3 cellular contexts compared by ENCODE assay signal in the genomic region with DNA sequence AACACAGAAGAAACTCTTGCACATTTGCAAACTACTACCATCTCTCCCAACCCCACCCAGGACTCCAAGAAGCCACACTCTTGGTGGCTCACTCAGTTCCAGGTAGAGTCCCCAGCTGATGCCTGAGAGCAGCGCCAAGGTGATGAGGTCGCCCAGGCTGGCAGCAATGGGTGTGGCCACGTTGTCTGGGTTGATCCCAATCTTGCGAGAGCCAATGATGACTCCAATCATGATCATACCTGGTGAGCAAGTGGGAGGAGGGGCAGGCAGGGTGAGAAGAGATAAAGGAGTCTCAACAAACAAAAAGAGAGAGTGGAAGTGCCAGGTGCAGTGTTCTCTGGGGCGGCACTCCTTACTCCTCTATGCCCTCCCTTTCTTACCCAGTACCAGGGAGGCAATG.
TF ChIP-seq lines count a peak whose summit lies in the region.

No MANE protein-coding gene starts in this region.

TF ChIP-seq in HCT116, 20 proteins besides CTCF, POLR2A, EP300 and RAD21 (continues in another document):
- no peak for TF ChIP-seq FOSL1 (IDR thresholded peaks at IDR 0.05; ENCODE audit: low read depth)
- TF ChIP-seq, protein P1, sequence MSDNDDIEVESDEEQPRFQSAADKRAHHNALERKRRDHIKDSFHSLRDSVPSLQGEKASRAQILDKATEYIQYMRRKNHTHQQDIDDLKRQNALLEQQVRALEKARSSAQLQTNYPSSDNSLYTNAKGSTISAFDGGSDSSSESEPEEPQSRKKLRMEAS (IDR thresholded peaks at IDR 0.05) = no peak
- TF ChIP-seq, protein P2, sequence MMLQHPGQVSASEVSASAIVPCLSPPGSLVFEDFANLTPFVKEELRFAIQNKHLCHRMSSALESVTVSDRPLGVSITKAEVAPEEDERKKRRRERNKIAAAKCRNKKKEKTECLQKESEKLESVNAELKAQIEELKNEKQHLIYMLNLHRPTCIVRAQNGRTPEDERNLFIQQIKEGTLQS (IDR thresholded peaks at IDR 0.05) = no peak
- TF ChIP-seq YY1 (IDR thresholded peaks at IDR 0.05; ENCODE audit: extremely low read depth, insufficient replicate concordance, low read depth, low read length) = no peak
- no peak for TF ChIP-seq ZFX (IDR thresholded peaks at IDR 0.05)
- no peak for TF ChIP-seq TCF7L2 (IDR thresholded peaks at IDR 0.05; ENCODE audit: borderline replicate concordance, extremely low read depth, insufficient read depth, insufficient read length)
- TF ChIP-seq, protein P3, sequence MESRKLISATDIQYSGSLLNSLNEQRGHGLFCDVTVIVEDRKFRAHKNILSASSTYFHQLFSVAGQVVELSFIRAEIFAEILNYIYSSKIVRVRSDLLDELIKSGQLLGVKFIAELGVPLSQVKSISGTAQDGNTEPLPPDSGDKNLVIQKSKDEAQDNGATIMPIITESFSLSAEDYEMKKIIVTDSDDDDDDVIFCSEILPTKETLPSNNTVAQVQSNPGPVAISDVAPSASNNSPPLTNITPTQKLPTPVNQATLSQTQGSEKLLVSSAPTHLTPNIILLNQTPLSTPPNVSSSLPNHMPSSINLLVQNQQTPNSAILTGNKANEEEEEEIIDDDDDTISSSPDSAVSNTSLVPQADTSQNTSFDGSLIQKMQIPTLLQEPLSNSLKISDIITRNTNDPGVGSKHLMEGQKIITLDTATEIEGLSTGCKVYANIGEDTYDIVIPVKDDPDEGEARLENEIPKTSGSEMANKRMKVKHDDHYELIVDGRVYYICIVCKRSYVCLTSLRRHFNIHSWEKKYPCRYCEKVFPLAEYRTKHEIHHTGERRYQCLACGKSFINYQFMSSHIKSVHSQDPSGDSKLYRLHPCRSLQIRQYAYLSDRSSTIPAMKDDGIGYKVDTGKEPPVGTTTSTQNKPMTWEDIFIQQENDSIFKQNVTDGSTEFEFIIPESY (IDR thresholded peaks at IDR 0.05; ENCODE audit: extremely low read depth, insufficient replicate concordance, low read length) = no peak
- TF ChIP-seq SRF (IDR thresholded peaks at IDR 0.05; ENCODE audit: low read depth) = no peak
- TF ChIP-seq ELF1 (IDR thresholded peaks at IDR 0.05; ENCODE audit: borderline replicate concordance, low read depth) = no peak
- TF ChIP-seq EZH2phosphoT487 (IDR thresholded peaks at IDR 0.05; ENCODE audit: borderline replicate concordance) = no peak
- TF ChIP-seq POLR2AphosphoS5 (IDR thresholded peaks at IDR 0.05; ENCODE audit: low read depth, low read length) = no peak
- TF ChIP-seq CEBPB (IDR thresholded peaks at IDR 0.05; ENCODE audit: low read depth) = no peak
- TF ChIP-seq JUND (IDR thresholded peaks at IDR 0.05) = no peak
- TF ChIP-seq, protein P4, sequence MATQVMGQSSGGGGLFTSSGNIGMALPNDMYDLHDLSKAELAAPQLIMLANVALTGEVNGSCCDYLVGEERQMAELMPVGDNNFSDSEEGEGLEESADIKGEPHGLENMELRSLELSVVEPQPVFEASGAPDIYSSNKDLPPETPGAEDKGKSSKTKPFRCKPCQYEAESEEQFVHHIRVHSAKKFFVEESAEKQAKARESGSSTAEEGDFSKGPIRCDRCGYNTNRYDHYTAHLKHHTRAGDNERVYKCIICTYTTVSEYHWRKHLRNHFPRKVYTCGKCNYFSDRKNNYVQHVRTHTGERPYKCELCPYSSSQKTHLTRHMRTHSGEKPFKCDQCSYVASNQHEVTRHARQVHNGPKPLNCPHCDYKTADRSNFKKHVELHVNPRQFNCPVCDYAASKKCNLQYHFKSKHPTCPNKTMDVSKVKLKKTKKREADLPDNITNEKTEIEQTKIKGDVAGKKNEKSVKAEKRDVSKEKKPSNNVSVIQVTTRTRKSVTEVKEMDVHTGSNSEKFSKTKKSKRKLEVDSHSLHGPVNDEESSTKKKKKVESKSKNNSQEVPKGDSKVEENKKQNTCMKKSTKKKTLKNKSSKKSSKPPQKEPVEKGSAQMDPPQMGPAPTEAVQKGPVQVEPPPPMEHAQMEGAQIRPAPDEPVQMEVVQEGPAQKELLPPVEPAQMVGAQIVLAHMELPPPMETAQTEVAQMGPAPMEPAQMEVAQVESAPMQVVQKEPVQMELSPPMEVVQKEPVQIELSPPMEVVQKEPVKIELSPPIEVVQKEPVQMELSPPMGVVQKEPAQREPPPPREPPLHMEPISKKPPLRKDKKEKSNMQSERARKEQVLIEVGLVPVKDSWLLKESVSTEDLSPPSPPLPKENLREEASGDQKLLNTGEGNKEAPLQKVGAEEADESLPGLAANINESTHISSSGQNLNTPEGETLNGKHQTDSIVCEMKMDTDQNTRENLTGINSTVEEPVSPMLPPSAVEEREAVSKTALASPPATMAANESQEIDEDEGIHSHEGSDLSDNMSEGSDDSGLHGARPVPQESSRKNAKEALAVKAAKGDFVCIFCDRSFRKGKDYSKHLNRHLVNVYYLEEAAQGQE (IDR thresholded peaks at IDR 0.05; ENCODE audit: low read depth) = no peak
- no peak for TF ChIP-seq CBX3 (IDR thresholded peaks at IDR 0.05; ENCODE audit: low read depth)

TF ChIP-seq in WTC11, 78 proteins besides CTCF, POLR2A, EP300 and RAD21 (continues in another document):
- no peak for TF ChIP-seq TCF7 (CRISPR knock-in tag; IDR thresholded peaks at IDR 0.05; ENCODE audit: low read depth)
- TF ChIP-seq, protein P1 (CRISPR knock-in tag; IDR thresholded peaks at IDR 0.05) = no peak
- no peak for TF ChIP-seq ESRRA (CRISPR knock-in tag; IDR thresholded peaks at IDR 0.05; ENCODE audit: borderline replicate concordance)
- TF ChIP-seq ZNF423 (CRISPR knock-in tag; IDR thresholded peaks at IDR 0.05) = no peak
- no peak for TF ChIP-seq FOXK1 (CRISPR knock-in tag; IDR thresholded peaks at IDR 0.05)
- no peak for TF ChIP-seq OVOL2 (CRISPR knock-in tag; IDR thresholded peaks at IDR 0.05; ENCODE audit: borderline replicate concordance)
- TF ChIP-seq ZNF396 (CRISPR knock-in tag; IDR thresholded peaks at IDR 0.05; ENCODE audit: borderline replicate concordance) = no peak
- no peak for TF ChIP-seq PRRX2 (CRISPR knock-in tag; IDR thresholded peaks at IDR 0.05)
- no peak for TF ChIP-seq SOX15 (CRISPR knock-in tag; IDR thresholded peaks at IDR 0.05)
- no peak for TF ChIP-seq NR3C1 (CRISPR knock-in tag; conservative IDR thresholded peaks at IDR 0.05; ENCODE audit: low read depth)
- TF ChIP-seq NFE2L1 (CRISPR knock-in tag; IDR thresholded peaks at IDR 0.05) = no peak
- TF ChIP-seq, protein P5, sequence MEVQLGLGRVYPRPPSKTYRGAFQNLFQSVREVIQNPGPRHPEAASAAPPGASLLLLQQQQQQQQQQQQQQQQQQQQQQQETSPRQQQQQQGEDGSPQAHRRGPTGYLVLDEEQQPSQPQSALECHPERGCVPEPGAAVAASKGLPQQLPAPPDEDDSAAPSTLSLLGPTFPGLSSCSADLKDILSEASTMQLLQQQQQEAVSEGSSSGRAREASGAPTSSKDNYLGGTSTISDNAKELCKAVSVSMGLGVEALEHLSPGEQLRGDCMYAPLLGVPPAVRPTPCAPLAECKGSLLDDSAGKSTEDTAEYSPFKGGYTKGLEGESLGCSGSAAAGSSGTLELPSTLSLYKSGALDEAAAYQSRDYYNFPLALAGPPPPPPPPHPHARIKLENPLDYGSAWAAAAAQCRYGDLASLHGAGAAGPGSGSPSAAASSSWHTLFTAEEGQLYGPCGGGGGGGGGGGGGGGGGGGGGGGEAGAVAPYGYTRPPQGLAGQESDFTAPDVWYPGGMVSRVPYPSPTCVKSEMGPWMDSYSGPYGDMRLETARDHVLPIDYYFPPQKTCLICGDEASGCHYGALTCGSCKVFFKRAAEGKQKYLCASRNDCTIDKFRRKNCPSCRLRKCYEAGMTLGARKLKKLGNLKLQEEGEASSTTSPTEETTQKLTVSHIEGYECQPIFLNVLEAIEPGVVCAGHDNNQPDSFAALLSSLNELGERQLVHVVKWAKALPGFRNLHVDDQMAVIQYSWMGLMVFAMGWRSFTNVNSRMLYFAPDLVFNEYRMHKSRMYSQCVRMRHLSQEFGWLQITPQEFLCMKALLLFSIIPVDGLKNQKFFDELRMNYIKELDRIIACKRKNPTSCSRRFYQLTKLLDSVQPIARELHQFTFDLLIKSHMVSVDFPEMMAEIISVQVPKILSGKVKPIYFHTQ (CRISPR knock-in tag; IDR thresholded peaks at IDR 0.05) = no peak
- TF ChIP-seq KAT7 (CRISPR knock-in tag; IDR thresholded peaks at IDR 0.05; ENCODE audit: borderline replicate concordance) = no peak
- no peak for TF ChIP-seq SP1 (CRISPR knock-in tag; conservative IDR thresholded peaks at IDR 0.05)
- TF ChIP-seq, protein P6, sequence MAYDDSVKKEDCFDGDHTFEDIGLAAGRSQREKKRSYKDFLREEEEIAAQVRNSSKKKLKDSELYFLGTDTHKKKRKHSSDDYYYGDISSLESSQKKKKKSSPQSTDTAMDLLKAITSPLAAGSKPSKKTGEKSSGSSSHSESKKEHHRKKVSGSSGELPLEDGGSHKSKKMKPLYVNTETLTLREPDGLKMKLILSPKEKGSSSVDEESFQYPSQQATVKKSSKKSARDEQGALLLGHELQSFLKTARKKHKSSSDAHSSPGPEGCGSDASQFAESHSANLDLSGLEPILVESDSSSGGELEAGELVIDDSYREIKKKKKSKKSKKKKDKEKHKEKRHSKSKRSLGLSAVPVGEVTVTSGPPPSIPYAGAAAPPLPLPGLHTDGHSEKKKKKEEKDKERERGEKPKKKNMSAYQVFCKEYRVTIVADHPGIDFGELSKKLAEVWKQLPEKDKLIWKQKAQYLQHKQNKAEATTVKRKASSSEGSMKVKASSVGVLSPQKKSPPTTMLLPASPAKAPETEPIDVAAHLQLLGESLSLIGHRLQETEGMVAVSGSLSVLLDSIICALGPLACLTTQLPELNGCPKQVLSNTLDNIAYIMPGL (CRISPR knock-in tag; IDR thresholded peaks at IDR 0.05) = no peak
- TF ChIP-seq IRF2 (CRISPR knock-in tag; IDR thresholded peaks at IDR 0.05; ENCODE audit: borderline replicate concordance, low read depth) = no peak
- TF ChIP-seq SMAD4 (CRISPR knock-in tag; IDR thresholded peaks at IDR 0.05) = no peak
- TF ChIP-seq RELA (CRISPR knock-in tag; IDR thresholded peaks at IDR 0.05; ENCODE audit: borderline replicate concordance) = no peak

TF ChIP-seq in SK-N-SH treated with all-trans-retinoic acid at 6 μM for 48 hours, 23 proteins besides CTCF, POLR2A, EP300 and RAD21 (continues in another document):
- no peak for TF ChIP-seq ISL1 (CRISPR knock-in tag; IDR thresholded peaks at IDR 0.05)
- TF ChIP-seq, protein P7, sequence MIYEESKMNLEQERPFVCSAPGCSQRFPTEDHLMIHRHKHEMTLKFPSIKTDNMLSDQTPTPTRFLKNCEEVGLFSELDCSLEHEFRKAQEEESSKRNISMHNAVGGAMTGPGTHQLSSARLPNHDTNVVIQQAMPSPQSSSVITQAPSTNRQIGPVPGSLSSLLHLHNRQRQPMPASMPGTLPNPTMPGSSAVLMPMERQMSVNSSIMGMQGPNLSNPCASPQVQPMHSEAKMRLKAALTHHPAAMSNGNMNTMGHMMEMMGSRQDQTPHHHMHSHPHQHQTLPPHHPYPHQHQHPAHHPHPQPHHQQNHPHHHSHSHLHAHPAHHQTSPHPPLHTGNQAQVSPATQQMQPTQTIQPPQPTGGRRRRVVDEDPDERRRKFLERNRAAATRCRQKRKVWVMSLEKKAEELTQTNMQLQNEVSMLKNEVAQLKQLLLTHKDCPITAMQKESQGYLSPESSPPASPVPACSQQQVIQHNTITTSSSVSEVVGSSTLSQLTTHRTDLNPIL (CRISPR knock-in tag; IDR thresholded peaks at IDR 0.05; ENCODE audit: low read depth) = no peak
- TF ChIP-seq, protein P8, sequence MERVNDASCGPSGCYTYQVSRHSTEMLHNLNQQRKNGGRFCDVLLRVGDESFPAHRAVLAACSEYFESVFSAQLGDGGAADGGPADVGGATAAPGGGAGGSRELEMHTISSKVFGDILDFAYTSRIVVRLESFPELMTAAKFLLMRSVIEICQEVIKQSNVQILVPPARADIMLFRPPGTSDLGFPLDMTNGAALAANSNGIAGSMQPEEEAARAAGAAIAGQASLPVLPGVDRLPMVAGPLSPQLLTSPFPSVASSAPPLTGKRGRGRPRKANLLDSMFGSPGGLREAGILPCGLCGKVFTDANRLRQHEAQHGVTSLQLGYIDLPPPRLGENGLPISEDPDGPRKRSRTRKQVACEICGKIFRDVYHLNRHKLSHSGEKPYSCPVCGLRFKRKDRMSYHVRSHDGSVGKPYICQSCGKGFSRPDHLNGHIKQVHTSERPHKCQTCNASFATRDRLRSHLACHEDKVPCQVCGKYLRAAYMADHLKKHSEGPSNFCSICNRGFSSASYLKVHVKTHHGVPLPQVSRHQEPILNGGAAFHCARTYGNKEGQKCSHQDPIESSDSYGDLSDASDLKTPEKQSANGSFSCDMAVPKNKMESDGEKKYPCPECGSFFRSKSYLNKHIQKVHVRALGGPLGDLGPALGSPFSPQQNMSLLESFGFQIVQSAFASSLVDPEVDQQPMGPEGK (CRISPR knock-in tag; IDR thresholded peaks at IDR 0.05; ENCODE audit: borderline replicate concordance) = no peak
- TF ChIP-seq ZFP30 (CRISPR knock-in tag; IDR thresholded peaks at IDR 0.05) = no peak
- TF ChIP-seq PPARA (CRISPR knock-in tag; IDR thresholded peaks at IDR 0.05; ENCODE audit: borderline replicate concordance) = no peak
- no peak for TF ChIP-seq ESRRG (CRISPR knock-in tag; IDR thresholded peaks at IDR 0.05)
- TF ChIP-seq, protein P9, sequence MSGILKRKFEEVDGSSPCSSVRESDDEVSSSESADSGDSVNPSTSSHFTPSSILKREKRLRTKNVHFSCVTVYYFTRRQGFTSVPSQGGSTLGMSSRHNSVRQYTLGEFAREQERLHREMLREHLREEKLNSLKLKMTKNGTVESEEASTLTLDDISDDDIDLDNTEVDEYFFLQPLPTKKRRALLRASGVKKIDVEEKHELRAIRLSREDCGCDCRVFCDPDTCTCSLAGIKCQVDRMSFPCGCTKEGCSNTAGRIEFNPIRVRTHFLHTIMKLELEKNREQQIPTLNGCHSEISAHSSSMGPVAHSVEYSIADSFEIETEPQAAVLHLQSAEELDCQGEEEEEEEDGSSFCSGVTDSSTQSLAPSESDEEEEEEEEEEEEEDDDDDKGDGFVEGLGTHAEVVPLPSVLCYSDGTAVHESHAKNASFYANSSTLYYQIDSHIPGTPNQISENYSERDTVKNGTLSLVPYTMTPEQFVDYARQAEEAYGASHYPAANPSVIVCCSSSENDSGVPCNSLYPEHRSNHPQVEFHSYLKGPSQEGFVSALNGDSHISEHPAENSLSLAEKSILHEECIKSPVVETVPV (CRISPR knock-in tag; IDR thresholded peaks at IDR 0.05) = no peak
- TF ChIP-seq, protein P10, sequence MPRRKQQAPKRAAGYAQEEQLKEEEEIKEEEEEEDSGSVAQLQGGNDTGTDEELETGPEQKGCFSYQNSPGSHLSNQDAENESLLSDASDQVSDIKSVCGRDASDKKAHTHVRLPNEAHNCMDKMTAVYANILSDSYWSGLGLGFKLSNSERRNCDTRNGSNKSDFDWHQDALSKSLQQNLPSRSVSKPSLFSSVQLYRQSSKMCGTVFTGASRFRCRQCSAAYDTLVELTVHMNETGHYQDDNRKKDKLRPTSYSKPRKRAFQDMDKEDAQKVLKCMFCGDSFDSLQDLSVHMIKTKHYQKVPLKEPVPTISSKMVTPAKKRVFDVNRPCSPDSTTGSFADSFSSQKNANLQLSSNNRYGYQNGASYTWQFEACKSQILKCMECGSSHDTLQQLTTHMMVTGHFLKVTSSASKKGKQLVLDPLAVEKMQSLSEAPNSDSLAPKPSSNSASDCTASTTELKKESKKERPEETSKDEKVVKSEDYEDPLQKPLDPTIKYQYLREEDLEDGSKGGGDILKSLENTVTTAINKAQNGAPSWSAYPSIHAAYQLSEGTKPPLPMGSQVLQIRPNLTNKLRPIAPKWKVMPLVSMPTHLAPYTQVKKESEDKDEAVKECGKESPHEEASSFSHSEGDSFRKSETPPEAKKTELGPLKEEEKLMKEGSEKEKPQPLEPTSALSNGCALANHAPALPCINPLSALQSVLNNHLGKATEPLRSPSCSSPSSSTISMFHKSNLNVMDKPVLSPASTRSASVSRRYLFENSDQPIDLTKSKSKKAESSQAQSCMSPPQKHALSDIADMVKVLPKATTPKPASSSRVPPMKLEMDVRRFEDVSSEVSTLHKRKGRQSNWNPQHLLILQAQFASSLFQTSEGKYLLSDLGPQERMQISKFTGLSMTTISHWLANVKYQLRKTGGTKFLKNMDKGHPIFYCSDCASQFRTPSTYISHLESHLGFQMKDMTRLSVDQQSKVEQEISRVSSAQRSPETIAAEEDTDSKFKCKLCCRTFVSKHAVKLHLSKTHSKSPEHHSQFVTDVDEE (CRISPR knock-in tag; IDR thresholded peaks at IDR 0.05) = no peak
- TF ChIP-seq ZNF70 (CRISPR knock-in tag; IDR thresholded peaks at IDR 0.05) = no peak
- TF ChIP-seq ZNF8 (CRISPR knock-in tag; IDR thresholded peaks at IDR 0.05) = no peak
- no peak for TF ChIP-seq RARB (CRISPR knock-in tag; IDR thresholded peaks at IDR 0.05)
- no peak for TF ChIP-seq CSDC2 (CRISPR knock-in tag; IDR thresholded peaks at IDR 0.05)
- no peak for TF ChIP-seq BACH2 (CRISPR knock-in tag; IDR thresholded peaks at IDR 0.05; ENCODE audit: borderline replicate concordance)
